11 cellular contexts compared by ENCODE assay signal in the genomic region with DNA sequence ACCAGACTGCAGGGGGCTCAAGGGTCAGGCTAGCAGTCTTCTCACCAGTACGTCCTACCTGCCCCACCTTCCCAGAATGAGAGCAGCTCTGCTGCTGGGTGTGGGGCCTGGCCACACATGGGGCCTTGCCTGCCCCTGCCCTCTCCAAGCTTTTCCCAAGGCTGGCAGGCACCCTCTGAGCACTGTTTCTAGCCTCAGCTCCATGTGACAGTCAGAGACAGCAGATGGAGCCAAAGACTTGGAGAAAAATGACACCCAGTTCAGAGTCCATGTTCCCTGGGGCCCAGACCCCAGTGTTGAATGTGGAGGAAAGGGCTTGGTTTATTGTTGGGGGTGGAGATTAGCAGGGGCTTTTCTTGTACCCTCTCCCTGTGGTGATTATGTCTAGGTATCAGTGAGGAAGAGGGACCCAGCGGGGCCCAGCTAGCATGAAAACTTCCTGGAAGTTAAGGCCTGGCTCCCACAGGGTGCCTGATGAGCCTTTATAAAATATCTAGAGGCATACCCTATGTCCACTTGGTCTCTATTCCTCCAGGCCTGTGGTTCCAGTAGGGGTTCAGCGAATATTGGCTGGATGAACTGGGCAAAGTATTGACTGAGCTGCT.
DNase-seq lines count a peak whose midpoint lies in the region; ATAC-seq and TF ChIP-seq lines count a peak whose summit lies in the region.
"Had no signal": no experiment of that assay in that cellular context is flagged by ENCODE, and none has a peak within 500 bp of the region (broad histone marks: within the 10 kb centered on the region; RNA-seq: fewer than 3 reads in every experiment).

No MANE protein-coding gene starts in this region.

- TF ChIP-seq CTCF in coronary artery (IDR thresholded peaks at IDR 0.05) (no peak), progenitor cell of endocrine pancreas (IDR thresholded peaks at IDR 0.05; ENCODE audit: unreplicated experiment) (peak; percentile 46), RWPE1 (conservative IDR thresholded peaks at IDR 0.05; ENCODE audit: low read depth) (no peak)

- no peak for ATAC-seq in HG03442 (IDR thresholded peaks at IDR 0.05; ENCODE audit: unreplicated experiment)

- no peak overlapping the region for H3K27ac ChIP-seq in coronary artery
- no peak overlapping the region for H3K27ac ChIP-seq in RWPE1
- H3K27ac ChIP-seq: esophagus muscularis mucosa had no signal

- H3K27me3 Mint-ChIP-seq in progenitor cell of endocrine pancreas = peaks cover 11% of the 10 kb centered on the region

- H3K36me3 Mint-ChIP-seq in progenitor cell of endocrine pancreas (ENCODE audit: insufficient read depth) = peaks cover 2% of the 10 kb centered on the region

- peak; percentile 12 for DNase-seq in NCI-H748 (lab: John Stamatoyannopoulos, UW; ENCODE audit: unreplicated experiment)
- no peak for DNase-seq in NCI-H748 treated with DMSO at 0.1 percent for 48 hours (lab: John Stamatoyannopoulos, UW)
- peak; percentile 43 for DNase-seq in NCI-H2196 (lab: John Stamatoyannopoulos, UW; ENCODE audit: unreplicated experiment)
- peak; percentile 45 for DNase-seq in coronary artery (ENCODE audit: low spot score)
- DNase-seq in progenitor cell of endocrine pancreas (ENCODE audit: low spot score, unreplicated experiment) = no peak
- DNase-seq in A172 (ENCODE audit: low spot score) = no peak
- DNase-seq in RWPE1 (ENCODE audit: low spot score) = no peak
- DNase-seq: immature natural killer cell, KG1 had no signal

- no peaks in the 10 kb centered on the region for H3K9me3 Mint-ChIP-seq in progenitor cell of endocrine pancreas (ENCODE audit: low read depth)
- H3K9me3 Mint-ChIP-seq: immature natural killer cell had no signal

- H3K4me3 ChIP-seq in coronary artery = no peak overlapping the region
- H3K4me3 ChIP-seq: esophagus muscularis mucosa had no signal

- POLR2A ChIA-PET in RWPE1 (lab: Yijun Ruan, JAX; ENCODE audit: low non-redundant PET) = no interaction called here

- H3K27ac Mint-ChIP-seq in progenitor cell of endocrine pancreas = no peak overlapping the region
- H3K27ac Mint-ChIP-seq: immature natural killer cell had no signal

- H3K4me1 Mint-ChIP-seq in progenitor cell of endocrine pancreas (ENCODE audit: low read depth) = peaks cover 3% of the 10 kb centered on the region
- H3K4me1 Mint-ChIP-seq: immature natural killer cell had no signal

- CTCF ChIA-PET in RWPE1 (lab: Yijun Ruan, JAX) = interaction anchor here (0.6 to 2.2 kb wide), 10 partner anchors 10 to 410 kb away, joined by 3 to 6 read pairs (median 4); no protein-coding TSS in a partner anchor

- no peak overlapping the region for H3K4me3 Mint-ChIP-seq in progenitor cell of endocrine pancreas (ENCODE audit: low read depth)
- H3K4me3 Mint-ChIP-seq: immature natural killer cell had no signal

Comparison
In these comparisons a context has a peak if more than half of its experiments do, and no peak if none do; other contexts are left out.
1. DNase-seq: peak in NCI-H748 (single experiment), NCI-H2196 (single experiment) and coronary artery (single experiment); none in NCI-H748 treated with DMSO at 0.1 percent for 48 hours (single experiment), progenitor cell of endocrine pancreas (single experiment), A172 (single experiment) and RWPE1 (single experiment).